Comparison of ENCODE assay signal across 10 cellular contexts in genomic region chr3:157066335-157067071, GRCh38.
DNase-seq lines count a peak whose midpoint lies in the region; ATAC-seq and TF ChIP-seq lines count a peak whose summit lies in the region.
"Had no signal": no experiment of that assay in that cellular context is flagged by ENCODE, and none has a peak within 500 bp of the region (broad histone marks: within the 10 kb centered on the region; RNA-seq: fewer than 3 reads in every experiment).

No MANE protein-coding gene starts in this region.

- H3K36me3 ChIP-seq in GM23338 (ENCODE audit: insufficient read depth), result no peaks in the 10 kb centered on the region
- H3K36me3 ChIP-seq: breast epithelium had no signal

- peaks cover 23% of the 10 kb centered on the region for H3K27me3 Mint-ChIP-seq in GM23338 (ENCODE audit: insufficient read depth, low read depth, poor library complexity)

- no peaks in the 10 kb centered on the region for H3K36me3 Mint-ChIP-seq in GM23338 (ENCODE audit: low read depth)

- H3K4me3 Mint-ChIP-seq in GM23338, result no peak overlapping the region

- TF ChIP-seq CTCF in GM23338 (conservative IDR thresholded peaks at IDR 0.05; ENCODE audit: low read depth in 2 of 2) (no peak), fibroblast of mammary gland (conservative IDR thresholded peaks at IDR 0.05; ENCODE audit: control insufficient read depth, insufficient read depth, low read depth, low read length) (no peak)

- no peak overlapping the region for H3K27ac ChIP-seq in GM23338 (ENCODE audit: low read depth)
- H3K27ac ChIP-seq: breast epithelium had no signal

- DNase-seq in GM23338 (ENCODE audit: low spot score) (no peak), RPMI7951 (ENCODE audit: low read depth) (peak; percentile 40), fibroblast of mammary gland (ENCODE audit: low read depth) (peak; percentile 97), pons (ENCODE audit: low spot score) (peak; percentile 65), ureter (ENCODE audit: low spot score) (no peak), SIG-M5 (lab: John Stamatoyannopoulos, UW) (no peak), NCI-H2029 treated with DMSO at 0.1 percent for 48 hours (lab: John Stamatoyannopoulos, UW) (no peak)
- DNase-seq: EL had no signal

- peak overlapping the region; percentile 56; the same call in 1 of the 2 replicates for H2AFZ ChIP-seq in GM23338

- H3K4me1 ChIP-seq in GM23338 (ENCODE audit: insufficient read depth), result peaks cover 28% of the 10 kb centered on the region
- H3K4me1 ChIP-seq: breast epithelium had no signal

- no peak overlapping the region for H3K27ac Mint-ChIP-seq in GM23338

- no peaks in the 10 kb centered on the region for H3K9me3 Mint-ChIP-seq in GM23338

- peaks cover 17% of the 10 kb centered on the region for H3K9me2 ChIP-seq in GM23338 (ENCODE audit: insufficient read depth)

- no peaks in the 10 kb centered on the region for H3F3A ChIP-seq in GM23338 (replicated peaks; ENCODE audit: low read depth)

- no peak overlapping the region for H3K4me2 ChIP-seq in GM23338

- ATAC-seq in GM23338 (no peak), HG03342 (IDR thresholded peaks at IDR 0.05; ENCODE audit: unreplicated experiment) (no peak)

- no peak overlapping the region for H3K4me3 ChIP-seq in GM23338
- H3K4me3 ChIP-seq in fibroblast of mammary gland (ENCODE audit: control insufficient read depth, low read depth, low read length), result no peak overlapping the region
- H3K4me3 ChIP-seq: breast epithelium had no signal

- no peaks in the 10 kb centered on the region for H4K20me1 ChIP-seq in GM23338 (replicated peaks; ENCODE audit: insufficient read depth)

- no peaks in the 10 kb centered on the region; the same call in 1 of the 2 replicates for H3K27me3 ChIP-seq in GM23338 (ENCODE audit: insufficient read depth)
- H3K27me3 ChIP-seq: breast epithelium had no signal

- peaks cover 40% of the 10 kb centered on the region for H3K4me1 Mint-ChIP-seq in GM23338

- no peaks in the 10 kb centered on the region for H3K79me2 ChIP-seq in GM23338 (replicated peaks; ENCODE audit: insufficient read depth)

TF ChIP-seq in GM23338, 12 proteins besides CTCF, POLR2A, EP300 and RAD21:
- no peak for TF ChIP-seq EZH2 (IDR thresholded peaks at IDR 0.05; ENCODE audit: low read depth, unreplicated experiment)
- no peak for TF ChIP-seq JUNB (IDR thresholded peaks at IDR 0.05; ENCODE audit: unreplicated experiment)
TF ChIP-seq in GM23338: peak in this region for 0.

Comparison
In these comparisons a context has a peak if more than half of its experiments do, and no peak if none do; other contexts are left out.
1. DNase-seq: peak in RPMI7951 (single experiment), fibroblast of mammary gland (single experiment) and pons (single experiment); none in GM23338 (single experiment), ureter (single experiment), SIG-M5 (single experiment) and NCI-H2029 treated with DMSO at 0.1 percent for 48 hours (single experiment).